Comparison of ENCODE assay signal across 8 cellular contexts in genomic region chr10:31706921-31707571, GRCh38.
DNase-seq lines count a peak whose midpoint lies in the region; ATAC-seq and TF ChIP-seq lines count a peak whose summit lies in the region.

No MANE protein-coding gene starts in this region.

- H4K91ac ChIP-seq in H9 (ENCODE audit: insufficient read length, low read depth, low read length) = no peak overlapping the region

- no peaks in the 10 kb centered on the region for H3K23me2 ChIP-seq in H9 (ENCODE audit: insufficient read length, low read depth, low read length, poor library complexity, severe bottlenecking)

- no peaks in the 10 kb centered on the region for H3K79me2 ChIP-seq in H9 (ENCODE audit: insufficient read depth, low read length)

- no peak overlapping the region for H2AK5ac ChIP-seq in H9 (ENCODE audit: insufficient read length, low read length)

- H3K27ac Mint-ChIP-seq in CD14-positive monocyte (peak overlapping the region; percentile 95 to 99 (median 98)), IgD-negative memory B cell (peak overlapping the region; percentile 47 to 93 (median 59)), natural killer cell (peak overlapping the region in 1 of 2 donors; percentile 56), H9 (peak overlapping the region in 1 of 3 experiments; percentile 42; a peak in 1 of 7 replicates)

- no peak overlapping the region for H3K4ac ChIP-seq in H9 (ENCODE audit: low read depth, low read length)

- H4K5ac ChIP-seq in H9 (ENCODE audit: insufficient read length, low read depth, low read length) = no peak overlapping the region

- no peak overlapping the region for H3K56ac ChIP-seq in H9 (ENCODE audit: insufficient read length, low read depth, low read length)

- H3K9ac ChIP-seq in H9 (ENCODE audit: extremely low read depth, insufficient read length, low read length) = no peak overlapping the region

- H3K4me1 Mint-ChIP-seq in CD14-positive monocyte = peaks cover 75% of the 10 kb centered on the region
- H3K4me1 Mint-ChIP-seq in IgD-negative memory B cell = peaks cover 27 to 38% (median 32%) of the 10 kb centered on the region in 3 donors
- H3K4me1 Mint-ChIP-seq in natural killer cell = peaks cover 15 to 17% of the 10 kb centered on the region in 2 donors
- H3K4me1 Mint-ChIP-seq in H9 = peaks cover 22 to 23% of the 10 kb centered on the region in 2 experiments

- H3K18ac ChIP-seq in H9 (ENCODE audit: insufficient read length, low read depth, low read length) = no peak overlapping the region

- H3K4me3 Mint-ChIP-seq in CD14-positive monocyte = peak overlapping the region; percentile 76 to 93
- peak overlapping the region in 3 of 4 donors; percentile 60 to 94 (median 83) for H3K4me3 Mint-ChIP-seq in IgD-negative memory B cell
- H3K4me3 Mint-ChIP-seq in natural killer cell = peak overlapping the region; percentile 64
- no peak overlapping the region for H3K4me3 Mint-ChIP-seq in H9

- no peaks in the 10 kb centered on the region for H3K27me3 ChIP-seq in H9 (ENCODE audit: insufficient read depth, low read length)

- no peak overlapping the region for H4K8ac ChIP-seq in H9 (replicated peaks; ENCODE audit: insufficient read length, low read depth, low read length)

- H2BK12ac ChIP-seq in H9 (ENCODE audit: insufficient read length, low read depth, low read length) = no peak overlapping the region

- peaks cover 6 to 15% (median 10%) of the 10 kb centered on the region in 7 donors for H3K9me3 Mint-ChIP-seq in CD14-positive monocyte
- peaks cover 2 to 15% (median 14%) of the 10 kb centered on the region in 3 donors for H3K9me3 Mint-ChIP-seq in IgD-negative memory B cell
- H3K9me3 Mint-ChIP-seq in natural killer cell = peaks cover 3 to 5% of the 10 kb centered on the region in 2 donors
- peaks cover 53 to 55% of the 10 kb centered on the region in 2 experiments for H3K9me3 Mint-ChIP-seq in H9

- DNase-seq in CD14-positive monocyte (ENCODE audit: low spot score) = peak; percentile 76
- DNase-seq in choroid plexus epithelial cell (ENCODE audit: low read depth) = peak; percentile 27
- DNase-seq in natural killer cell = no peak
- DNase-seq in AG08396 (ENCODE audit: low spot score) = no peak
- DNase-seq in H9 = no peak
- DNase-seq in HUDEP-2 (lab: John Stamatoyannopoulos, UW; ENCODE audit: unreplicated experiment in 76 of 76) = no peak

- no CpG with 5 or more reads among the region's 11 CpGs for WGBS in H9 (ENCODE audit: extremely low coverage, insufficient read length, low lambda C conversion rate)

- H3T11ph ChIP-seq in H9 (ENCODE audit: low read length) = no peak overlapping the region

- no peak overlapping the region for H2BK120ac ChIP-seq in H9 (ENCODE audit: low read depth, low read length, poor library complexity, severe bottlenecking)

- H4K20me1 ChIP-seq in H9 (ENCODE audit: control insufficient read depth, insufficient read depth, insufficient read length) = no peaks in the 10 kb centered on the region

- peaks cover 11% of the 10 kb centered on the region for H3K9me3 ChIP-seq in H9 (ENCODE audit: control insufficient read depth, low read depth, low read length)

- no peak overlapping the region for H3K27ac ChIP-seq in H9 (ENCODE audit: insufficient read length, low read depth, low read length)

- peaks cover 4 to 20% of the 10 kb centered on the region in 2 donors for H3K36me3 Mint-ChIP-seq in CD14-positive monocyte
- peaks cover 8% of the 10 kb centered on the region for H3K36me3 Mint-ChIP-seq in IgD-negative memory B cell
- H3K36me3 Mint-ChIP-seq in natural killer cell = peaks cover 7% of the 10 kb centered on the region
- H3K36me3 Mint-ChIP-seq in H9 (ENCODE audit: insufficient read depth in 1 of 3, low read depth in 3 of 3) = peaks cover 25 to 57% (median 33%) of the 10 kb centered on the region in 3 experiments

- no peak overlapping the region for H3K4me3 ChIP-seq in choroid plexus epithelial cell (ENCODE audit: low read depth, low read length)

- H3K79me1 ChIP-seq in H9 (ENCODE audit: insufficient read depth, low read depth, low read length, poor library complexity, severe bottlenecking) = no peaks in the 10 kb centered on the region

- ATAC-seq in GM21447 (IDR thresholded peaks at IDR 0.05; ENCODE audit: unreplicated experiment) (peak; percentile 35), natural killer cell (peak in 2 of 3 donors; percentile 39 to 43)

- no peaks in the 10 kb centered on the region; the same call in 1 of the 2 replicates for H3K4me1 ChIP-seq in H9 (ENCODE audit: insufficient read depth, low read length)

- peaks cover 0 to 2% (median 0%) of the 10 kb centered on the region in 3 donors for H3K27me3 Mint-ChIP-seq in CD14-positive monocyte (ENCODE audit: low read depth in 3 of 3)
- H3K27me3 Mint-ChIP-seq in IgD-negative memory B cell = no peaks in the 10 kb centered on the region
- H3K27me3 Mint-ChIP-seq in natural killer cell (ENCODE audit: low read depth in 2 of 2) = peaks cover 0 to 13% of the 10 kb centered on the region in 2 donors
- peaks cover 4% of the 10 kb centered on the region for H3K27me3 Mint-ChIP-seq in H9 (ENCODE audit: low read depth)

- H2BK5ac ChIP-seq in H9 (ENCODE audit: insufficient read length, low read length) = no peak overlapping the region

- no peak overlapping the region for H2AFZ ChIP-seq in H9 (ENCODE audit: low read length)

- TF ChIP-seq CTCF in CD14-positive monocyte (IDR thresholded peaks at IDR 0.05) = no peak
- TF ChIP-seq CTCF in choroid plexus epithelial cell (conservative IDR thresholded peaks at IDR 0.05; ENCODE audit: low read depth, low read length) = no peak
- TF ChIP-seq CTCF in natural killer cell (IDR thresholded peaks at IDR 0.05) = no peak
- no peak for TF ChIP-seq CTCF in H9 (conservative IDR thresholded peaks at IDR 0.05)

- H3K23ac ChIP-seq in H9 (ENCODE audit: insufficient read length, low read depth, low read length) = no peak overlapping the region

- H3K14ac ChIP-seq in H9 (ENCODE audit: insufficient read depth, low read length) = no peak overlapping the region

- H3K4me2 ChIP-seq in H9 (ENCODE audit: insufficient read depth, insufficient read length, low read length) = no peak overlapping the region

- no peak overlapping the region for H2BK20ac ChIP-seq in H9 (ENCODE audit: low read depth, low read length, poor library complexity, severe bottlenecking)

- intact Hi-C loops in CD14-positive monocyte (cut with micrococcal nuclease) (loop anchor here (2.0 to 10.0 kb wide), 2 partner anchors 44 to 102 kb away; no protein-coding TSS in a partner anchor), natural killer cell (cut with micrococcal nuclease) (no loop called here)

- no peak overlapping the region for H2BK15ac ChIP-seq in H9 (ENCODE audit: low read depth, low read length)

Comparison
In these comparisons a context has a peak if more than half of its experiments do, and no peak if none do; other contexts are left out.
1. DNase-seq: peak in CD14-positive monocyte (single experiment) and choroid plexus epithelial cell (single experiment); none in natural killer cell (single experiment), AG08396 (single experiment), H9 (single experiment) and HUDEP-2 (0 of 76).
2. H3K4me3 Mint-ChIP-seq: peak in CD14-positive monocyte (2 of 2), IgD-negative memory B cell (3 of 4) and natural killer cell (single experiment); none in H9 (0 of 2).